ENCODE assay signal across 18 cellular contexts in genomic region chr1:24465099-24465498, GRCh38.
"Had no signal": no experiment of that assay in that cellular context is flagged by ENCODE, and none has a peak within 500 bp of the region (broad histone marks: within the 10 kb centered on the region; RNA-seq: fewer than 3 reads in every experiment).

No MANE protein-coding gene starts in this region.

- H3K9me3 Mint-ChIP-seq: activated T-cell treated with anti-CD3 and anti-CD28 coated beads, Interleukin-2, amount 50 U/mL, for 4 hours had no signal

- H3K9me3 ChIP-seq: adrenal gland, gastrocnemius medialis, left ventricle myocardium inferior, pancreas, testis had no signal

- H3K36me3 ChIP-seq: neural progenitor cell had no signal

- FAIRE-seq: colon, keratinocyte, pancreas, TTC549 had no signal

- DNase-seq: activated CD4-positive, alpha-beta T cell treated with anti-CD3 and anti-CD28 coated beads, Interleukin-2, amount 50 U/mL, for 1 hour; activated naive CD4-positive, alpha-beta T cell; activated T-cell treated with anti-CD3 and anti-CD28 coated beads, Interleukin-2, amount 50 U/mL, for 4 hours; adrenal gland; effector memory CD4-positive, alpha-beta T cell; gastrocnemius medialis; heart right ventricle; left ventricle myocardium inferior; pancreas; stimulated activated CD4-positive, alpha-beta T cell treated with anti-CD3 and anti-CD28 coated beads, Interleukin-4, amount 100 ng/mL, for 1 hour; T-helper 1 cell; testis had no signal

- H3K27me3 ChIP-seq: adrenal gland, gastrocnemius medialis, heart right ventricle, neural progenitor cell, pancreas, testis had no signal

- H2AFZ ChIP-seq: neural progenitor cell had no signal

- H3K4me3 Mint-ChIP-seq: activated T-cell treated with anti-CD3 and anti-CD28 coated beads, Interleukin-2, amount 50 U/mL, for 4 hours; neural progenitor cell; stimulated activated naive CD8-positive, alpha-beta T cell treated with anti-CD3 and anti-CD28 coated beads, Interleukin-15, Interleukin-2, amounts not matched to agents 100 ng/mL and 50 ng/mL, for 24 hours had no signal

- H3K4me3 ChIP-seq: adrenal gland, gastrocnemius medialis, heart right ventricle, left ventricle myocardium inferior, neural progenitor cell, pancreas, testis had no signal

- H3K27me3 Mint-ChIP-seq: stimulated activated naive CD8-positive, alpha-beta T cell treated with anti-CD3 and anti-CD28 coated beads, Interleukin-15, Interleukin-2, amounts not matched to agents 100 ng/mL and 50 ng/mL, for 24 hours had no signal

- H3K27ac ChIP-seq: adrenal gland, epithelial cell of prostate, gastrocnemius medialis, heart right ventricle, left ventricle myocardium inferior, neural progenitor cell, pancreas, testis had no signal

- H3K9ac ChIP-seq: neural progenitor cell had no signal

- H3K27ac Mint-ChIP-seq: neural progenitor cell; stimulated activated naive CD8-positive, alpha-beta T cell treated with anti-CD3 and anti-CD28 coated beads, Interleukin-15, Interleukin-2, amounts not matched to agents 100 ng/mL and 50 ng/mL, for 24 hours had no signal

- ATAC-seq: activated T-cell treated with anti-CD3 and anti-CD28 coated beads, Interleukin-2, amount 50 U/mL, for 4 hours; gastrocnemius medialis; heart right ventricle; pancreas had no signal

- H3K36me3 Mint-ChIP-seq: neural progenitor cell had no signal

- H3K4me1 ChIP-seq: adrenal gland, gastrocnemius medialis, heart right ventricle, left ventricle myocardium inferior, pancreas, testis had no signal
